ENCODE assay signal across 1 cellular context in the genomic region with DNA sequence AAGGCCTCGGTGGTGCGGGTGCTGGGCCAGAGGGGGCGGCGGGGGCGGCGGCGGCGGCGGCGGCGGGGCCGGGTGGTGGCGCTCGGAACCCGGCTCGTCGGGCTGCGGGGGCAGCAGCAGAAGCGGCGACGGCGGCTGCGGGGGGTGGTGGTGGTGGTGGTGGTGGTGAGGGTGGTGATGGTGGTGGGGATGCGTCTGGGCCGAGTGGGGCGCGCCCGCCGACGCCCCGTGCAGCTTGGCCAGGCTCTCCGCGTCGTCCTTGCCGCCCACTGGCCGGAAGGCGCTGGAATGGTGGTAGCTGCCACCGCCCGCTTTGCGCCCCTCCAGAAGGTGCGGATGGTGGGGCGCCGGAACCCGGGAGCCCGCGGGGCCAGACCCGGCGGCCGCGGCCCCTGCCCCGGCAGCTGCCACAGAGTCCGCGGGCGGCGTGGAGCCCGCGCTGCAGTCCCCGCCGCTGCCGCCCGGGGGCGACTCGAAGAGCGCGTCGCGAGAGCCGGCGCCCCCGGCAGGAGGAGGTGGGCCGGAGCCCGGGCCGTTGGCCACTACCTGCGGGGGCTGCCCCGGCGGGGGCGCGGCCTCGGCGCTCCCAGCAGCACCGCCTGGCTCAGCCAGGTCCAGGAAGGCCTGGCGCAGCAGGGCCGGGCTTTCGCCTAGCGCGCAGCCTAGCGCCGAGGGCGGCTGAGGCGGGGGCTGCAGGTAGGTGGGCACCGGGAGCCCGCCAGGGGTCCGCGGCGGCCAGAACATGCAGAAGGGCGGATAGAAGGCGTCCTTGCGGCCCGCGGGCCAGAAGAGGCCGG.
A peak's percentile ranks its signal among the peaks of the same experiment; 100 is the strongest.
TF ChIP-seq lines count a peak whose summit lies in the region.

No MANE protein-coding gene starts in this region.

TF ChIP-seq in H1, 55 proteins besides CTCF, POLR2A, EP300 and RAD21:
- no peak for TF ChIP-seq NANOG (IDR thresholded peaks at IDR 0.05; ENCODE audit: insufficient read depth, low read depth, low read length, poor library complexity, severe bottlenecking)
- TF ChIP-seq CREB1 (IDR thresholded peaks at IDR 0.05), result no peak
- no peak for TF ChIP-seq KDM5A (IDR thresholded peaks at IDR 0.05; ENCODE audit: low read length)
- TF ChIP-seq CHD2 (IDR thresholded peaks at IDR 0.05; ENCODE audit: low read length), result peak; percentile 44; the same call in 1 of the 2 replicates
- no peak for TF ChIP-seq KDM1A (IDR thresholded peaks at IDR 0.05; ENCODE audit: borderline replicate concordance, low read length)
- TF ChIP-seq, protein P1, sequence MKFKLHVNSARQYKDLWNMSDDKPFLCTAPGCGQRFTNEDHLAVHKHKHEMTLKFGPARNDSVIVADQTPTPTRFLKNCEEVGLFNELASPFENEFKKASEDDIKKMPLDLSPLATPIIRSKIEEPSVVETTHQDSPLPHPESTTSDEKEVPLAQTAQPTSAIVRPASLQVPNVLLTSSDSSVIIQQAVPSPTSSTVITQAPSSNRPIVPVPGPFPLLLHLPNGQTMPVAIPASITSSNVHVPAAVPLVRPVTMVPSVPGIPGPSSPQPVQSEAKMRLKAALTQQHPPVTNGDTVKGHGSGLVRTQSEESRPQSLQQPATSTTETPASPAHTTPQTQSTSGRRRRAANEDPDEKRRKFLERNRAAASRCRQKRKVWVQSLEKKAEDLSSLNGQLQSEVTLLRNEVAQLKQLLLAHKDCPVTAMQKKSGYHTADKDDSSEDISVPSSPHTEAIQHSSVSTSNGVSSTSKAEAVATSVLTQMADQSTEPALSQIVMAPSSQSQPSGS (IDR thresholded peaks at IDR 0.05; ENCODE audit: low read length), result no peak
- TF ChIP-seq TBP (IDR thresholded peaks at IDR 0.05; ENCODE audit: low read depth, low read length), result no peak
- TF ChIP-seq, protein P2, sequence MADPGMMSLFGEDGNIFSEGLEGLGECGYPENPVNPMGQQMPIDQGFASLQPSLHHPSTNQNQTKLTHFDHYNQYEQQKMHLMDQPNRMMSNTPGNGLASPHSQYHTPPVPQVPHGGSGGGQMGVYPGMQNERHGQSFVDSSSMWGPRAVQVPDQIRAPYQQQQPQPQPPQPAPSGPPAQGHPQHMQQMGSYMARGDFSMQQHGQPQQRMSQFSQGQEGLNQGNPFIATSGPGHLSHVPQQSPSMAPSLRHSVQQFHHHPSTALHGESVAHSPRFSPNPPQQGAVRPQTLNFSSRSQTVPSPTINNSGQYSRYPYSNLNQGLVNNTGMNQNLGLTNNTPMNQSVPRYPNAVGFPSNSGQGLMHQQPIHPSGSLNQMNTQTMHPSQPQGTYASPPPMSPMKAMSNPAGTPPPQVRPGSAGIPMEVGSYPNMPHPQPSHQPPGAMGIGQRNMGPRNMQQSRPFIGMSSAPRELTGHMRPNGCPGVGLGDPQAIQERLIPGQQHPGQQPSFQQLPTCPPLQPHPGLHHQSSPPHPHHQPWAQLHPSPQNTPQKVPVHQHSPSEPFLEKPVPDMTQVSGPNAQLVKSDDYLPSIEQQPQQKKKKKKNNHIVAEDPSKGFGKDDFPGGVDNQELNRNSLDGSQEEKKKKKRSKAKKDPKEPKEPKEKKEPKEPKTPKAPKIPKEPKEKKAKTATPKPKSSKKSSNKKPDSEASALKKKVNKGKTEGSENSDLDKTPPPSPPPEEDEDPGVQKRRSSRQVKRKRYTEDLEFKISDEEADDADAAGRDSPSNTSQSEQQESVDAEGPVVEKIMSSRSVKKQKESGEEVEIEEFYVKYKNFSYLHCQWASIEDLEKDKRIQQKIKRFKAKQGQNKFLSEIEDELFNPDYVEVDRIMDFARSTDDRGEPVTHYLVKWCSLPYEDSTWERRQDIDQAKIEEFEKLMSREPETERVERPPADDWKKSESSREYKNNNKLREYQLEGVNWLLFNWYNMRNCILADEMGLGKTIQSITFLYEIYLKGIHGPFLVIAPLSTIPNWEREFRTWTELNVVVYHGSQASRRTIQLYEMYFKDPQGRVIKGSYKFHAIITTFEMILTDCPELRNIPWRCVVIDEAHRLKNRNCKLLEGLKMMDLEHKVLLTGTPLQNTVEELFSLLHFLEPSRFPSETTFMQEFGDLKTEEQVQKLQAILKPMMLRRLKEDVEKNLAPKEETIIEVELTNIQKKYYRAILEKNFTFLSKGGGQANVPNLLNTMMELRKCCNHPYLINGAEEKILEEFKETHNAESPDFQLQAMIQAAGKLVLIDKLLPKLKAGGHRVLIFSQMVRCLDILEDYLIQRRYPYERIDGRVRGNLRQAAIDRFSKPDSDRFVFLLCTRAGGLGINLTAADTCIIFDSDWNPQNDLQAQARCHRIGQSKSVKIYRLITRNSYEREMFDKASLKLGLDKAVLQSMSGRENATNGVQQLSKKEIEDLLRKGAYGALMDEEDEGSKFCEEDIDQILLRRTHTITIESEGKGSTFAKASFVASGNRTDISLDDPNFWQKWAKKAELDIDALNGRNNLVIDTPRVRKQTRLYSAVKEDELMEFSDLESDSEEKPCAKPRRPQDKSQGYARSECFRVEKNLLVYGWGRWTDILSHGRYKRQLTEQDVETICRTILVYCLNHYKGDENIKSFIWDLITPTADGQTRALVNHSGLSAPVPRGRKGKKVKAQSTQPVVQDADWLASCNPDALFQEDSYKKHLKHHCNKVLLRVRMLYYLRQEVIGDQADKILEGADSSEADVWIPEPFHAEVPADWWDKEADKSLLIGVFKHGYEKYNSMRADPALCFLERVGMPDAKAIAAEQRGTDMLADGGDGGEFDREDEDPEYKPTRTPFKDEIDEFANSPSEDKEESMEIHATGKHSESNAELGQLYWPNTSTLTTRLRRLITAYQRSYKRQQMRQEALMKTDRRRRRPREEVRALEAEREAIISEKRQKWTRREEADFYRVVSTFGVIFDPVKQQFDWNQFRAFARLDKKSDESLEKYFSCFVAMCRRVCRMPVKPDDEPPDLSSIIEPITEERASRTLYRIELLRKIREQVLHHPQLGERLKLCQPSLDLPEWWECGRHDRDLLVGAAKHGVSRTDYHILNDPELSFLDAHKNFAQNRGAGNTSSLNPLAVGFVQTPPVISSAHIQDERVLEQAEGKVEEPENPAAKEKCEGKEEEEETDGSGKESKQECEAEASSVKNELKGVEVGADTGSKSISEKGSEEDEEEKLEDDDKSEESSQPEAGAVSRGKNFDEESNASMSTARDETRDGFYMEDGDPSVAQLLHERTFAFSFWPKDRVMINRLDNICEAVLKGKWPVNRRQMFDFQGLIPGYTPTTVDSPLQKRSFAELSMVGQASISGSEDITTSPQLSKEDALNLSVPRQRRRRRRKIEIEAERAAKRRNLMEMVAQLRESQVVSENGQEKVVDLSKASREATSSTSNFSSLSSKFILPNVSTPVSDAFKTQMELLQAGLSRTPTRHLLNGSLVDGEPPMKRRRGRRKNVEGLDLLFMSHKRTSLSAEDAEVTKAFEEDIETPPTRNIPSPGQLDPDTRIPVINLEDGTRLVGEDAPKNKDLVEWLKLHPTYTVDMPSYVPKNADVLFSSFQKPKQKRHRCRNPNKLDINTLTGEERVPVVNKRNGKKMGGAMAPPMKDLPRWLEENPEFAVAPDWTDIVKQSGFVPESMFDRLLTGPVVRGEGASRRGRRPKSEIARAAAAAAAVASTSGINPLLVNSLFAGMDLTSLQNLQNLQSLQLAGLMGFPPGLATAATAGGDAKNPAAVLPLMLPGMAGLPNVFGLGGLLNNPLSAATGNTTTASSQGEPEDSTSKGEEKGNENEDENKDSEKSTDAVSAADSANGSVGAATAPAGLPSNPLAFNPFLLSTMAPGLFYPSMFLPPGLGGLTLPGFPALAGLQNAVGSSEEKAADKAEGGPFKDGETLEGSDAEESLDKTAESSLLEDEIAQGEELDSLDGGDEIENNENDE (IDR thresholded peaks at IDR 0.05; ENCODE audit: insufficient replicate concordance, low read length), result no peak
- TF ChIP-seq SRF (IDR thresholded peaks at IDR 0.05; ENCODE audit: low read depth, low read length), result no peak
- no peak for TF ChIP-seq BRCA1 (IDR thresholded peaks at IDR 0.05; ENCODE audit: low read depth, low read length)
- TF ChIP-seq CEBPB (IDR thresholded peaks at IDR 0.05; ENCODE audit: low read depth, low read length), result no peak
- TF ChIP-seq MAX (IDR thresholded peaks at IDR 0.05), result no peak; the same call in 1 of the 2 replicates
- TF ChIP-seq POU5F1 (IDR thresholded peaks at IDR 0.05; ENCODE audit: low read depth, low read length), result no peak
- TF ChIP-seq SIN3A (conservative IDR thresholded peaks at IDR 0.05 in 1 of 2, IDR thresholded peaks at IDR 0.05 in 1 of 2; ENCODE audit: low read depth in 1 of 2, low read length in 2 of 2), result no peak
- no peak for TF ChIP-seq CBX8 (IDR thresholded peaks at IDR 0.05; ENCODE audit: borderline replicate concordance, low read depth, low read length)
- no peak for TF ChIP-seq MAFK (IDR thresholded peaks at IDR 0.05; ENCODE audit: low read depth, low read length)
- TF ChIP-seq CBX5 (IDR thresholded peaks at IDR 0.05; ENCODE audit: low read depth, low read length), result no peak
- no peak for TF ChIP-seq FOSL1 (IDR thresholded peaks at IDR 0.05; ENCODE audit: insufficient read depth, low read depth, low read length)
- no peak for TF ChIP-seq GTF2F1 (IDR thresholded peaks at IDR 0.05; ENCODE audit: borderline replicate concordance, low read depth, low read length)
- peak; percentile 3 for TF ChIP-seq EZH2 (IDR thresholded peaks at IDR 0.05; ENCODE audit: low read depth, low read length, severe bottlenecking)
- TF ChIP-seq EGR1 (IDR thresholded peaks at IDR 0.05; ENCODE audit: borderline replicate concordance, low read depth, low read length), result peak; percentile 60
- no peak for TF ChIP-seq SP1 (IDR thresholded peaks at IDR 0.05; ENCODE audit: low read depth, low read length)
- no peak for TF ChIP-seq GABPA (IDR thresholded peaks at IDR 0.05; ENCODE audit: borderline replicate concordance, insufficient read depth, low read length)
- no peak for TF ChIP-seq TEAD4 (IDR thresholded peaks at IDR 0.05; ENCODE audit: low read depth, low read length)
- TF ChIP-seq JUND (IDR thresholded peaks at IDR 0.05; ENCODE audit: low read length), result no peak
- TF ChIP-seq KDM4A (IDR thresholded peaks at IDR 0.05; ENCODE audit: low read depth, low read length, severe bottlenecking), result peak; percentile 60
- peak in 1 of 2 experiments; percentile 69; a peak in 2 of 4 replicates for TF ChIP-seq HDAC2 (IDR thresholded peaks at IDR 0.05; ENCODE audit: borderline replicate concordance in 1 of 2, low read depth in 2 of 2, low read length in 2 of 2)
- no peak for TF ChIP-seq SAP30 (IDR thresholded peaks at IDR 0.05; ENCODE audit: insufficient read depth, insufficient replicate concordance, low read length)
- TF ChIP-seq CTBP2 (IDR thresholded peaks at IDR 0.05; ENCODE audit: borderline replicate concordance, insufficient read depth, insufficient read length, low read length), result no peak
- no peak for TF ChIP-seq JUN (IDR thresholded peaks at IDR 0.05; ENCODE audit: low read depth, low read length)
- no peak for TF ChIP-seq RNF2 (IDR thresholded peaks at IDR 0.05; ENCODE audit: borderline replicate concordance, low read depth, low read length, missing control alignments, poor library complexity, severe bottlenecking)
- TF ChIP-seq HDAC6 (IDR thresholded peaks at IDR 0.05; ENCODE audit: low read depth, low read length), result no peak
- TF ChIP-seq BACH1 (IDR thresholded peaks at IDR 0.05; ENCODE audit: low read length), result peak; percentile 84
- TF ChIP-seq SP2 (IDR thresholded peaks at IDR 0.05; ENCODE audit: low read length), result no peak
- TF ChIP-seq RBBP5 (IDR thresholded peaks at IDR 0.05; ENCODE audit: borderline replicate concordance, low read depth, low read length), result no peak
- TF ChIP-seq SP4 (IDR thresholded peaks at IDR 0.05; ENCODE audit: low read length), result no peak
